ENCODE assay signal across 25 cellular contexts in genomic region chr12:67439611-67440010, GRCh38.
"Had no signal": no experiment of that assay in that cellular context is flagged by ENCODE, and none has a peak within 500 bp of the region (broad histone marks: within the 10 kb centered on the region; RNA-seq: fewer than 3 reads in every experiment).

No MANE protein-coding gene starts in this region.

- H3K27me3 ChIP-seq: stomach, suprapubic skin, testis, thyroid gland, tibial artery, tibial nerve, transverse colon, upper lobe of left lung, upper lobe of right lung, uterus, vagina had no signal

- H3K9me3 ChIP-seq: stomach, suprapubic skin, testis, thoracic aorta, thyroid gland, tibial artery, tibial nerve, transverse colon, upper lobe of left lung, upper lobe of right lung, uterus, vagina had no signal

- H3K4me3 ChIP-seq: stomach, suprapubic skin, testis, thoracic aorta, thyroid gland, tibial artery, tibial nerve, transverse colon, upper lobe of left lung, upper lobe of right lung, uterus, vagina had no signal

- DNase-seq: stimulated activated CD4-positive, alpha-beta T cell treated with anti-CD3 and anti-CD28 coated beads, Interleukin-2, amount 100 ng/mL, for 48 hours; stimulated activated CD4-positive, alpha-beta T cell treated with anti-CD3 and anti-CD28 coated beads, Interleukin-4, amount 100 ng/mL, for 1 hour; stimulated activated CD4-positive, alpha-beta T cell treated with anti-CD3 and anti-CD28 coated beads, Interleukin-4, amount 100 ng/mL, for 24 hours; stimulated activated CD4-positive, alpha-beta T cell treated with anti-CD3 and anti-CD28 coated beads, Interleukin-4, amount 100 ng/mL, for 4 hours; stimulated activated CD8-positive, alpha-beta memory T cell treated with anti-CD3 and anti-CD28 coated beads, Interleukin-4, amount 100 ng/mL, for 48 hours; stimulated activated naive B cell treated with anti-CD40 and anti-IgM and Interleukin-4, amounts not matched to agents 10 μg/mL and 1 μg/mL and 100 μg/mL, for 72 hours; stimulated activated naive CD4-positive, alpha-beta T cell; stimulated activated naive CD4-positive, alpha-beta T cell treated with Interleukin-2 at 50 U/mL for 16 hours; stimulated activated naive CD8-positive, alpha-beta T cell treated with anti-CD3 and anti-CD28 coated beads, Interleukin-15, amount 100 ng/mL, for 72 hours; stimulated activated naive CD8-positive, alpha-beta T cell treated with anti-CD3 and anti-CD28 coated beads, Interleukin-15, Interleukin-2, amounts not matched to agents 100 U/mL and 50 U/mL, for 24 hours; stomach; substantia nigra; testis; thyroid gland; tibial artery; transverse colon; upper lobe of left lung; upper lobe of right lung; uterus had no signal

- H3K36me3 ChIP-seq: stomach, suprapubic skin, thoracic aorta, thyroid gland, tibial artery, tibial nerve, transverse colon, upper lobe of left lung, upper lobe of right lung, uterus, vagina had no signal

- ATAC-seq: stimulated activated effector memory CD8-positive, alpha-beta T cell treated with anti-CD3 and anti-CD28 coated beads, Interleukin-12 subunit alpha, Interleukin-12 subunit beta, amount 100 ng/mL, for 72 hours; stimulated activated memory B cell treated with anti-CD40 and anti-IgM and Interleukin-4, amounts not matched to agents 10 μg/mL and 1 μg/mL and 100 μg/mL, for 72 hours; stimulated activated naive B cell treated with anti-CD40 and anti-IgM and Interleukin-4, amounts not matched to agents 10 μg/mL and 1 μg/mL and 100 μg/mL, for 72 hours; stimulated activated naive CD8-positive, alpha-beta T cell treated with anti-CD3 and anti-CD28 coated beads, Interleukin-15, amount 100 ng/mL, for 72 hours; stimulated activated naive CD8-positive, alpha-beta T cell treated with anti-CD3 and anti-CD28 coated beads, Interleukin-15, Interleukin-2, amounts not matched to agents 100 U/mL and 50 U/mL, for 24 hours; upper lobe of right lung had no signal

- H3K27ac ChIP-seq: stomach, suprapubic skin, testis, thoracic aorta, thyroid gland, tibial artery, tibial nerve, transverse colon, upper lobe of left lung, upper lobe of right lung, uterus, vagina had no signal
